13 cellular contexts compared by ENCODE assay signal in genomic region chr20:41717464-41717863, GRCh38.
A peak's percentile ranks its signal among the peaks of the same experiment; 100 is the strongest.
DNase-seq lines count a peak whose midpoint lies in the region; ATAC-seq and TF ChIP-seq lines count a peak whose summit lies in the region.
"Had no signal": no experiment of that assay in that cellular context is flagged by ENCODE, and none has a peak within 500 bp of the region (broad histone marks: within the 10 kb centered on the region; RNA-seq: fewer than 3 reads in every experiment).

No MANE protein-coding gene starts in this region.

- TF ChIP-seq CTCF in adrenal gland (IDR thresholded peaks at IDR 0.05) (no peak), thyroid gland (IDR thresholded peaks at IDR 0.05) (no peak)

- WGBS in adrenal gland, 4 donors, result 24 to 36% (median 32%) methylated on average over 3 of the region's 3 CpGs
- 16 to 24% methylated on average over 3 of the region's 3 CpGs for WGBS in thyroid gland, 2 donors

- no peaks in the 10 kb centered on the region for H3K36me3 ChIP-seq in adrenal gland (replicated peaks in 1 of 2)
- no peaks in the 10 kb centered on the region for H3K36me3 ChIP-seq in thyroid gland
- no peaks in the 10 kb centered on the region for H3K36me3 ChIP-seq in effector memory CD4-positive, alpha-beta T cell (ENCODE audit: control insufficient read depth, insufficient read depth, low read length)
- H3K36me3 ChIP-seq: upper lobe of right lung had no signal

- peak; percentile 64 for DNase-seq in NCI-H2227 (lab: John Stamatoyannopoulos, UW; ENCODE audit: unreplicated experiment)
- DNase-seq in NCI-H2227 treated with DMSO at 0.1 percent for 48 hours (lab: John Stamatoyannopoulos, UW), result no peak
- DNase-seq in NCI-H2081 treated with DMSO at 0.1 percent for 48 hours (lab: John Stamatoyannopoulos, UW), result peak; percentile 69
- DNase-seq in adrenal gland, result peak in 6 of 7 donors; percentile 48 to 64 (median 60)
- peak; percentile 84 to 88 for DNase-seq in thyroid gland
- no peak for DNase-seq in activated CD8-positive, alpha-beta memory T cell treated with anti-CD3 and anti-CD28 coated beads, Interleukin-2, amount 10 ng/mL, durations not matched to agents 7 days and 5 days
- no peak for DNase-seq in effector memory CD4-positive, alpha-beta T cell
- DNase-seq: ACHN; activated CD4-positive, alpha-beta T cell treated with anti-CD3 and anti-CD28 coated beads for 4 hours; hippocampal formation; upper lobe of right lung had no signal

- no peaks in the 10 kb centered on the region for H3K4me1 Mint-ChIP-seq in activated CD8-positive, alpha-beta memory T cell treated with anti-CD3 and anti-CD28 coated beads, Interleukin-2, amount 10 ng/mL, durations not matched to agents 7 days and 5 days

- H3K27me3 ChIP-seq in adrenal gland, result no peaks in the 10 kb centered on the region
- H3K27me3 ChIP-seq in thyroid gland, result no peaks in the 10 kb centered on the region
- no peaks in the 10 kb centered on the region for H3K27me3 ChIP-seq in effector memory CD4-positive, alpha-beta T cell (replicated peaks; ENCODE audit: control insufficient read depth, insufficient read depth, low read length, poor library complexity, severe bottlenecking)
- H3K27me3 ChIP-seq: upper lobe of right lung had no signal

- H3K9me3 Mint-ChIP-seq in activated CD8-positive, alpha-beta memory T cell treated with anti-CD3 and anti-CD28 coated beads, Interleukin-2, amount 10 ng/mL, durations not matched to agents 7 days and 5 days (ENCODE audit: low read depth), result no peaks in the 10 kb centered on the region

- H3K4me1 ChIP-seq in adrenal gland (replicated peaks in 1 of 2), result no peaks in the 10 kb centered on the region
- H3K4me1 ChIP-seq in thyroid gland, result no peaks in the 10 kb centered on the region
- H3K4me1 ChIP-seq in effector memory CD4-positive, alpha-beta T cell (ENCODE audit: control insufficient read depth, insufficient read depth, low read length, poor library complexity, severe bottlenecking), result no peaks in the 10 kb centered on the region
- H3K4me1 ChIP-seq: upper lobe of right lung had no signal

- no peak overlapping the region for H3K4me3 Mint-ChIP-seq in activated CD8-positive, alpha-beta memory T cell treated with anti-CD3 and anti-CD28 coated beads, Interleukin-2, amount 10 ng/mL, durations not matched to agents 7 days and 5 days

- no peak for ATAC-seq in activated CD8-positive, alpha-beta memory T cell treated with anti-CD3 and anti-CD28 coated beads, Interleukin-2, amount 10 ng/mL, durations not matched to agents 7 days and 5 days
- no peak for ATAC-seq in GM18867 (IDR thresholded peaks at IDR 0.05; ENCODE audit: unreplicated experiment)
- ATAC-seq: HCT116, upper lobe of right lung had no signal

- H3K27ac Mint-ChIP-seq in activated CD8-positive, alpha-beta memory T cell treated with anti-CD3 and anti-CD28 coated beads, Interleukin-2, amount 10 ng/mL, durations not matched to agents 7 days and 5 days, result no peak overlapping the region

- intact Hi-C loops in adrenal gland (cut with DNase I), result no loop called here
- intact Hi-C loops in thyroid gland (cut with DNase I), result no loop called here

- H3K9me3 ChIP-seq in adrenal gland (replicated peaks in 1 of 3) (no peaks in the 10 kb centered on the region), thyroid gland (no peaks in the 10 kb centered on the region)
- no peaks in the 10 kb centered on the region for H3K9me3 ChIP-seq in effector memory CD4-positive, alpha-beta T cell (ENCODE audit: control insufficient read depth, low read length)
- H3K9me3 ChIP-seq: upper lobe of right lung had no signal

- no peaks in the 10 kb centered on the region for H3K27me3 Mint-ChIP-seq in activated CD8-positive, alpha-beta memory T cell treated with anti-CD3 and anti-CD28 coated beads, Interleukin-2, amount 10 ng/mL, durations not matched to agents 7 days and 5 days

- H3K4me3 ChIP-seq in adrenal gland (no peak overlapping the region), thyroid gland (replicated peaks in 1 of 3) (no peak overlapping the region)
- no peak overlapping the region for H3K4me3 ChIP-seq in effector memory CD4-positive, alpha-beta T cell (ENCODE audit: insufficient read depth, low read depth, low read length, poor library complexity, severe bottlenecking)
- H3K4me3 ChIP-seq: upper lobe of right lung had no signal

- H3K27ac ChIP-seq in adrenal gland (no peak overlapping the region), thyroid gland (no peak overlapping the region)
- no peak overlapping the region for H3K27ac ChIP-seq in effector memory CD4-positive, alpha-beta T cell (ENCODE audit: insufficient read depth, low read length, poor library complexity, severe bottlenecking)
- H3K27ac ChIP-seq: upper lobe of right lung had no signal

- TF ChIP-seq POLR2A in adrenal gland (IDR thresholded peaks at IDR 0.05) (no peak), thyroid gland (IDR thresholded peaks at IDR 0.05) (no peak)

- CTCF ChIA-PET in activated CD8-positive, alpha-beta memory T cell treated with anti-CD3 and anti-CD28 coated beads, Interleukin-2, amount 10 ng/mL, durations not matched to agents 7 days and 5 days (lab: Charles Lee), result interaction anchor here (1.0 to 3.4 kb wide), 2 partner anchors 20 to 21 kb away, joined by 3 to 12 read pairs; no protein-coding TSS in a partner anchor

- no peaks in the 10 kb centered on the region for H3K36me3 Mint-ChIP-seq in activated CD8-positive, alpha-beta memory T cell treated with anti-CD3 and anti-CD28 coated beads, Interleukin-2, amount 10 ng/mL, durations not matched to agents 7 days and 5 days

Comparison
In these comparisons a context has a peak if more than half of its experiments do, and no peak if none do; other contexts are left out.
1. DNase-seq: peak in NCI-H2227 (single experiment), NCI-H2081 treated with DMSO at 0.1 percent for 48 hours (single experiment), adrenal gland (6 of 7) and thyroid gland (2 of 2); none in NCI-H2227 treated with DMSO at 0.1 percent for 48 hours (single experiment), activated CD8-positive, alpha-beta memory T cell treated with anti-CD3 and anti-CD28 coated beads, Interleukin-2, amount 10 ng/mL, durations not matched to agents 7 days and 5 days (single experiment) and effector memory CD4-positive, alpha-beta T cell (0 of 3).